In the genomic region with DNA sequence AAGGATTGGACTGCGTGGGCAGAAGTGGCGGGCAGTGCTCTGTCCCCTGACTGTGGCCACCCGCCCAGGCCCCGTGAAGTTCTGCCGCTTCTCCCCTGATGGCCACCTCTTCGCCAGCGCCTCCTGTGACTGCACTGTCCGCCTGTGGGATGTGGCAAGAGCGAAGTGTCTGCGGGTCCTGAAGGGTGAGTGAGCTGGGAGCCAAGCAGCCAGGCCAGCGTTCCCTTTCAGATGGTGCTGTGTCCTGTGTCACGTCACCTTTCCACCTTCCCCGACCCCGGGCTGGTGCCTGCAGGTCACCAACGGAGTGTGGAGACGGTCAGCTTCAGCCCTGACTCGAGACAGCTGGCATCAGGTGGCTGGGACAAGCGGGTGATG, we compare ENCODE assay signal across 1 cellular context.
TF ChIP-seq lines count a peak whose summit lies in the region.

No MANE protein-coding gene starts in this region.

TF ChIP-seq in A549, 52 proteins besides CTCF, POLR2A, EP300 and RAD21 (continued from another document):
- TF ChIP-seq, protein P1, sequence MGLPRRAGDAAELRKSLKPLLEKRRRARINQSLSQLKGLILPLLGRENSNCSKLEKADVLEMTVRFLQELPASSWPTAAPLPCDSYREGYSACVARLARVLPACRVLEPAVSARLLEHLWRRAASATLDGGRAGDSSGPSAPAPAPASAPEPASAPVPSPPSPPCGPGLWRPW (IDR thresholded peaks at IDR 0.05): no peak
- TF ChIP-seq ZC3H11A (IDR thresholded peaks at IDR 0.05): no peak
- TF ChIP-seq SMC3 (IDR thresholded peaks at IDR 0.05): no peak
- TF ChIP-seq BHLHE40 (IDR thresholded peaks at IDR 0.05; ENCODE audit: low read depth, low read length): no peak
- TF ChIP-seq NPAS2 (CRISPR knock-in tag; IDR thresholded peaks at IDR 0.05; ENCODE audit: borderline replicate concordance): no peak
- TF ChIP-seq PHF8 (IDR thresholded peaks at IDR 0.05; ENCODE audit: borderline replicate concordance, low read depth): no peak
- TF ChIP-seq MAFK (IDR thresholded peaks at IDR 0.05; ENCODE audit: partially characterized antibody): no peak
- no peak for TF ChIP-seq RFX5 (IDR thresholded peaks at IDR 0.05)
- TF ChIP-seq FOXS1 (CRISPR knock-in tag; IDR thresholded peaks at IDR 0.05): no peak
- no peak for TF ChIP-seq ZNF302 (CRISPR knock-in tag; IDR thresholded peaks at IDR 0.05)
- no peak for TF ChIP-seq HOXB13 (CRISPR knock-in tag; IDR thresholded peaks at IDR 0.05; ENCODE audit: low read depth)
- no peak for TF ChIP-seq KDM1A (IDR thresholded peaks at IDR 0.05; ENCODE audit: low read depth)
